Comparison of ENCODE assay signal across 8 cellular contexts in the genomic region with DNA sequence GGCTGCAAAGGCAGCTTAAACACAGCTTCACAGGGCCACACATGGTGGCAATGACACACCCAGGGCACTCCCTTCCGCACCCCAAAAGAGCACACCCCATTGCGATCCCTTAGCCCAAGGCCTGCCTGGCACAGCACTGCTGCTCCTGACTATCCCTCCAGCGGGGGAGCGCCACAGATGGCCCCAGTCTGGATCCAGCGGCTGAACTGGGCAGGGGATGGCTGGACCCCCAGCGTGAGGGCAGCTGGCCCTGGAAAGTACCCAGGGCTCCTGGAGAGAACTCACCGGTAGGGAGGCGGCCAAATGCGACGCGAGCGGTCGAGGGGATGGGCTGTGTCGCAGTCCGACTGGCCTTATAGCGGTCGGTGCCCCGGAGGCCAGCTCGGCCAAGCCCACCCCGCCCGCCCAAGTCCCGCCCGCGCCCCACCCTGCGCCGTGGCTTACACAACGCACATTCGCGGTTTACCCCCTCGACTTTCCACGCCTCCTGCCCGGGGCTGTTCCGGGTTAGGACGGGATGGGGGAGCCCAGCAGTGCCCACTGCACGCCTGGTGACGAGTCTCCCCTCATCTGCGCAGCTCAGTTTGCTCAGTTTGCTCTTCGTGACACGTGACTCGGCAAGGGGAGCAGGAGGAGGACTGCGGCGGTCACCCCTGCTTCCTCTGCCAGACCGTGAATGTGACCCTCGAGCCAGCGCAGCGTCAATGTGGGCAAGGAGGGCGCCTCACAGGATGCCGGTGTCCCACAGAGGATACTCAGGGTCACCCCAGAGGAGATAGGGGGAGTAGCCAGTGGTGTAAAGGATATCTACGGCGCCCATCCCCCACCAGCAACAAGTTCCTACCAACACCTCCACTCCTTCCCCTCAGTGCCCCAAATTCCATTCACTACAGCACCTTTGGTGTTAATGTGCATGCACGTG.
DNase-seq lines count a peak whose midpoint lies in the region; ATAC-seq and TF ChIP-seq lines count a peak whose summit lies in the region.

Gene S100A6 (minus strand): TSS at position 328 of the 922 bp plus-strand sequence. CDS start 652 bp downstream, outside the sequence.

- H3K9me3 ChIP-seq in BLaER1 (no peaks in the 10 kb centered on the region), OCI-LY3 (ENCODE audit: insufficient read depth, low read length) (no peaks in the 10 kb centered on the region)

- no peak for ATAC-seq in HG02610 (IDR thresholded peaks at IDR 0.05; ENCODE audit: unreplicated experiment)

- no peaks in the 10 kb centered on the region for H3K36me3 ChIP-seq in BLaER1
- H3K36me3 ChIP-seq in OCI-LY3 (replicated peaks; ENCODE audit: low read depth, low read length): no peaks in the 10 kb centered on the region

- H3K27ac ChIP-seq in BLaER1: peak within 1 kb of the TSS; percentile 62; the same call in 1 of the 2 replicates
- peak within 1 kb of the TSS; percentile 48 for H3K27ac ChIP-seq in OCI-LY3 (ENCODE audit: low read length)

- H3K79me2 ChIP-seq in OCI-LY3 (ENCODE audit: low read length): 0 out of 2 replicates have a peak, but pooled peaks cover 2% of the 10 kb centered on the region

- H3K27me3 ChIP-seq in BLaER1 (peaks cover 20% of the 10 kb centered on the region), OCI-LY3 (ENCODE audit: low read depth, low read length) (no peaks in the 10 kb centered on the region)

- DNase-seq in HCEC 1CT: peak; percentile 93
- peak; percentile 79 for DNase-seq in activated T-cell treated with anti-CD3 and anti-CD28 coated beads, Interleukin-2, amount 50 U/mL, for 1 hour
- DNase-seq in epidermal melanocyte (ENCODE audit: insufficient read length, low spot score): peak; percentile 78
- DNase-seq in middle frontal gyrus (ENCODE audit: extremely low spot score, low spot score): peak; percentile 22
- DNase-seq in stimulated activated CD8-positive, alpha-beta memory T cell treated with anti-CD3 and anti-CD28 coated beads, Interleukin-15, amount 100 ng/mL, for 4 hours (ENCODE audit: low read depth in 2 of 2): peak; percentile 68 to 75

- TF ChIP-seq CTCF in OCI-LY3 (IDR thresholded peaks at IDR 0.05; ENCODE audit: low read depth, low read length): no peak

- peak within 1 kb of the TSS; percentile 91 for H3K4me2 ChIP-seq in BLaER1
- peak within 1 kb of the TSS; percentile 100 for H3K4me2 ChIP-seq in OCI-LY3 (ENCODE audit: low read length)

- H3K4me1 ChIP-seq in BLaER1: peaks cover 55% of the 10 kb centered on the region
- peaks cover 37% of the 10 kb centered on the region for H3K4me1 ChIP-seq in OCI-LY3 (ENCODE audit: low read length)

- H3K9ac ChIP-seq in BLaER1 (peak within 1 kb of the TSS; percentile 62), OCI-LY3 (ENCODE audit: low read length) (peak within 1 kb of the TSS; percentile 87)

- H4K20me1 ChIP-seq in BLaER1 (no peaks in the 10 kb centered on the region), OCI-LY3 (ENCODE audit: insufficient read depth, low read length) (no peaks in the 10 kb centered on the region)

- H3K4me3 ChIP-seq in BLaER1 (peak within 1 kb of the TSS; percentile 60), OCI-LY3 (ENCODE audit: low read length) (peak within 1 kb of the TSS; percentile 83)

- H2AFZ ChIP-seq in OCI-LY3 (ENCODE audit: low read depth, low read length): peak within 1 kb of the TSS; percentile 79

Comparison
In these comparisons a context has a peak if more than half of its experiments do, and no peak if none do; other contexts are left out.
1. DNase-seq: peak in every context shown above with its lines; median percentile 93 in HCEC 1CT; 79 in activated T-cell treated with anti-CD3 and anti-CD28 coated beads, Interleukin-2, amount 50 U/mL, for 1 hour; 78 in epidermal melanocyte; 72 in stimulated activated CD8-positive, alpha-beta memory T cell treated with anti-CD3 and anti-CD28 coated beads, Interleukin-15, amount 100 ng/mL, for 4 hours; 22 in middle frontal gyrus.